ENCODE assay signal across 8 cellular contexts in genomic region chr1:235417101-235417697, GRCh38. TPM values are rescaled to one million over a fixed set of nuclear protein-coding genes. Genes with fewer than 3 reads are reported as not detected.
DNase-seq lines count a peak whose midpoint lies in the region; ATAC-seq and TF ChIP-seq lines count a peak whose summit lies in the region.

No MANE protein-coding gene starts in this region.

- H3K9me2 ChIP-seq in MM.1S (replicated peaks; ENCODE audit: insufficient read depth, low read length) = no peaks in the 10 kb centered on the region

- H3K4me3 ChIP-seq in MM.1S (ENCODE audit: low read length) (no peak overlapping the region), ascending aorta (no peak overlapping the region), skeletal muscle cell (ENCODE audit: low read depth, low read length) (no peak overlapping the region)

- no peaks in the 10 kb centered on the region for H3K9me3 Mint-ChIP-seq in T-helper 2 cell treated with Interferon-gamma antibody and Interleukin-4, amounts not matched to agents 5 μg/mL and 100 μg/mL, for 36 hours

- H3K27ac Mint-ChIP-seq in T-helper 2 cell treated with Interferon-gamma antibody and Interleukin-4, amounts not matched to agents 5 μg/mL and 100 μg/mL, for 36 hours = no peak overlapping the region

- H3K27ac ChIP-seq in MM.1S (ENCODE audit: low read length) (no peak overlapping the region), ascending aorta (peak overlapping the region in 1 of 2 donors; percentile 36)

- H3K36me3 ChIP-seq in MM.1S (replicated peaks; ENCODE audit: insufficient read depth, low read length) = no peaks in the 10 kb centered on the region
- H3K36me3 ChIP-seq in ascending aorta = no peaks in the 10 kb centered on the region

- no peak overlapping the region for H3K4me2 ChIP-seq in MM.1S (ENCODE audit: low read depth, low read length)

- 0 out of 2 replicates have a peak, but pooled peaks cover 3% of the 10 kb centered on the region for H3K79me2 ChIP-seq in MM.1S (ENCODE audit: low read length)

- H4K20me1 ChIP-seq in MM.1S (ENCODE audit: insufficient read depth, low read length) = no peaks in the 10 kb centered on the region

- H3F3A ChIP-seq in MM.1S (ENCODE audit: insufficient read depth, low read length) = no peaks in the 10 kb centered on the region

- no peak for ATAC-seq in HG02885 (IDR thresholded peaks at IDR 0.05; ENCODE audit: poor library complexity, unreplicated experiment)

- no peak overlapping the region for H3K9ac ChIP-seq in MM.1S (ENCODE audit: low read length)

- H3K4me1 ChIP-seq in MM.1S (ENCODE audit: low read length) (no peaks in the 10 kb centered on the region), ascending aorta (peaks cover 2 to 4% of the 10 kb centered on the region in 2 donors)

- H3K4me1 Mint-ChIP-seq in T-helper 2 cell treated with Interferon-gamma antibody and Interleukin-4, amounts not matched to agents 5 μg/mL and 100 μg/mL, for 36 hours (ENCODE audit: low read depth) = peaks cover 4% of the 10 kb centered on the region

- H3K36me3 Mint-ChIP-seq in T-helper 2 cell treated with Interferon-gamma antibody and Interleukin-4, amounts not matched to agents 5 μg/mL and 100 μg/mL, for 36 hours (ENCODE audit: low read depth) = peaks cover 8% of the 10 kb centered on the region

- peak; percentile 95 for TF ChIP-seq CTCF in MM.1S (IDR thresholded peaks at IDR 0.05; ENCODE audit: low read length)
- peak; percentile 79 to 85 (median 82) for TF ChIP-seq CTCF in ascending aorta (IDR thresholded peaks at IDR 0.05)

- H3K27me3 Mint-ChIP-seq in T-helper 2 cell treated with Interferon-gamma antibody and Interleukin-4, amounts not matched to agents 5 μg/mL and 100 μg/mL, for 36 hours (ENCODE audit: low read depth) = no peaks in the 10 kb centered on the region

- H3K27me3 ChIP-seq in MM.1S (replicated peaks; ENCODE audit: insufficient read depth, low read length) (no peaks in the 10 kb centered on the region), ascending aorta (no peaks in the 10 kb centered on the region)

- H3K4me3 Mint-ChIP-seq in T-helper 2 cell treated with Interferon-gamma antibody and Interleukin-4, amounts not matched to agents 5 μg/mL and 100 μg/mL, for 36 hours = no peak overlapping the region

- intact Hi-C loops in ascending aorta (cut with DNase I) = loop anchor here (2.0 to 10.0 kb wide), 5 partner anchors 50 to 932 kb away; partner anchors contain the start of genes ARID4B, GGPS1 and TBCE

- no peak overlapping the region for H2AFZ ChIP-seq in MM.1S (ENCODE audit: low read length)

- peak; percentile 48 for DNase-seq in NCI-H2171 treated with DMSO at 0.1 percent for 48 hours (lab: John Stamatoyannopoulos, UW)
- DNase-seq in NCI-H2171 (lab: John Stamatoyannopoulos, UW) = no peak
- peak; percentile 67 for DNase-seq in MM.1S
- DNase-seq in T-helper 2 cell treated with Interferon-gamma antibody and Interleukin-4, amounts not matched to agents 5 μg/mL and 100 μg/mL, for 36 hours (ENCODE audit: low spot score) = peak; percentile 46
- DNase-seq in ascending aorta (ENCODE audit: low spot score in 2 of 2) = peak in 1 of 2 donors; percentile 86
- peak; percentile 80 for DNase-seq in hepatic stellate cell (ENCODE audit: low spot score)
- peak; percentile 33 for DNase-seq in skeletal muscle cell (ENCODE audit: low read depth)

- no peaks in the 10 kb centered on the region for H3K9me3 ChIP-seq in MM.1S (replicated peaks; ENCODE audit: insufficient read depth, low read length)
- H3K9me3 ChIP-seq in ascending aorta = no peaks in the 10 kb centered on the region

RNA-seq across cellular contexts. Expression of gene TBCE, which starts 50.0 kb away (rescaled TPM):
- 67.8 TPM for total RNA-seq in ascending aorta
